ENCODE assay signal across 1 cellular context in the genomic region with DNA sequence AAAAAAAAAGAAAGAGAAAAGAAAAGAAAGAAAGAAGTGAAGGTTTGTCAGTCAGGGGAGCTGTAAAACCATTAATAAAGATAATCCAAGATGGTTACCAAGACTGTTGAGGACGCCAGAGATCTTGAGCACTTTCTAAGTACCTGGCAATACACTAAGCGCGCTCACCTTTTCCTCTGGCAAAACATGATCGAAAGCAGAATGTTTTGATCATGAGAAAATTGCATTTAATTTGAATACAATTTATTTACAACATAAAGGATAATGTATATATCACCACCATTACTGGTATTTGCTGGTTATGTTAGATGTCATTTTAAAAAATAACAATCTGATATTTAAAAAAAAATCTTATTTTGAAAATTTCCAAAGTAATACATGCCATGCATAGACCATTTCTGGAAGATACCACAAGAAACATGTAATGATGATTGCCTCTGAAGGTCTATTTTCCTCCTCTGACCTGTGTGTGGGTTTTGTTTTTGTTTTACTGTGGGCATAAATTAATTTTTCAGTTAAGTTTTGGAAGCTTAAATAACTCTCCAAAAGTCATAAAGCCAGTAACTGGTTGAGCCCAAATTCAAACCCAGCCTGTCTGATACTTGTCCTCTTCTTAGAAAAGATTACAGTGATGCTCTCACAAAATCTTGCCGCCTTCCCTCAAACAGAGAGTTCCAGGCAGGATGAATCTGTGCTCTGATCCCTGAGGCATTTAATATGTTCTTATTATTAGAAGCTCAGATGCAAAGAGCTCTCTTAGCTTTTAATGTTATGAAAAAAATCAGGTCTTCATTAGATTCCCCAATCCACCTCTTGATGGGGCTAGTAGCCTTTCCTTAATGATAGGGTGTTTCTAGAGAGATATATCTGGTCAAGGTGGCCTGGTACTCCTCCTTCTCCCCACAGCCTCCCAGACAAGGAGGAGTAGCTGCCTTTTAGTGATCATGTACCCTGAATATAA.
TF ChIP-seq lines count a peak whose summit lies in the region.

No MANE protein-coding gene starts in this region.

TF ChIP-seq in H1, 55 proteins besides CTCF, POLR2A, EP300 and RAD21:
- TF ChIP-seq, protein P1, sequence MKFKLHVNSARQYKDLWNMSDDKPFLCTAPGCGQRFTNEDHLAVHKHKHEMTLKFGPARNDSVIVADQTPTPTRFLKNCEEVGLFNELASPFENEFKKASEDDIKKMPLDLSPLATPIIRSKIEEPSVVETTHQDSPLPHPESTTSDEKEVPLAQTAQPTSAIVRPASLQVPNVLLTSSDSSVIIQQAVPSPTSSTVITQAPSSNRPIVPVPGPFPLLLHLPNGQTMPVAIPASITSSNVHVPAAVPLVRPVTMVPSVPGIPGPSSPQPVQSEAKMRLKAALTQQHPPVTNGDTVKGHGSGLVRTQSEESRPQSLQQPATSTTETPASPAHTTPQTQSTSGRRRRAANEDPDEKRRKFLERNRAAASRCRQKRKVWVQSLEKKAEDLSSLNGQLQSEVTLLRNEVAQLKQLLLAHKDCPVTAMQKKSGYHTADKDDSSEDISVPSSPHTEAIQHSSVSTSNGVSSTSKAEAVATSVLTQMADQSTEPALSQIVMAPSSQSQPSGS (IDR thresholded peaks at IDR 0.05; ENCODE audit: low read length), result no peak
- TF ChIP-seq, protein P2, sequence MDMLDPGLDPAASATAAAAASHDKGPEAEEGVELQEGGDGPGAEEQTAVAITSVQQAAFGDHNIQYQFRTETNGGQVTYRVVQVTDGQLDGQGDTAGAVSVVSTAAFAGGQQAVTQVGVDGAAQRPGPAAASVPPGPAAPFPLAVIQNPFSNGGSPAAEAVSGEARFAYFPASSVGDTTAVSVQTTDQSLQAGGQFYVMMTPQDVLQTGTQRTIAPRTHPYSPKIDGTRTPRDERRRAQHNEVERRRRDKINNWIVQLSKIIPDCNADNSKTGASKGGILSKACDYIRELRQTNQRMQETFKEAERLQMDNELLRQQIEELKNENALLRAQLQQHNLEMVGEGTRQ (IDR thresholded peaks at IDR 0.05; ENCODE audit: low read length), result no peak
- TF ChIP-seq SP4 (IDR thresholded peaks at IDR 0.05; ENCODE audit: low read length) (no peak), GABPA (IDR thresholded peaks at IDR 0.05; ENCODE audit: borderline replicate concordance, insufficient read depth, low read length) (no peak), SAP30 (IDR thresholded peaks at IDR 0.05; ENCODE audit: insufficient read depth, insufficient replicate concordance, low read length) (no peak), SP2 (IDR thresholded peaks at IDR 0.05; ENCODE audit: low read length) (no peak), SIRT6 (IDR thresholded peaks at IDR 0.05; ENCODE audit: low read length) (no peak), BACH1 (IDR thresholded peaks at IDR 0.05; ENCODE audit: low read length) (no peak), SIN3A (conservative IDR thresholded peaks at IDR 0.05 in 1 of 2, IDR thresholded peaks at IDR 0.05 in 1 of 2; ENCODE audit: low read depth in 1 of 2, low read length in 2 of 2) (no peak)
- TF ChIP-seq, protein P3, sequence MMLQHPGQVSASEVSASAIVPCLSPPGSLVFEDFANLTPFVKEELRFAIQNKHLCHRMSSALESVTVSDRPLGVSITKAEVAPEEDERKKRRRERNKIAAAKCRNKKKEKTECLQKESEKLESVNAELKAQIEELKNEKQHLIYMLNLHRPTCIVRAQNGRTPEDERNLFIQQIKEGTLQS (IDR thresholded peaks at IDR 0.05; ENCODE audit: insufficient read depth, low read depth, low read length), result no peak
- TF ChIP-seq, protein P4, sequence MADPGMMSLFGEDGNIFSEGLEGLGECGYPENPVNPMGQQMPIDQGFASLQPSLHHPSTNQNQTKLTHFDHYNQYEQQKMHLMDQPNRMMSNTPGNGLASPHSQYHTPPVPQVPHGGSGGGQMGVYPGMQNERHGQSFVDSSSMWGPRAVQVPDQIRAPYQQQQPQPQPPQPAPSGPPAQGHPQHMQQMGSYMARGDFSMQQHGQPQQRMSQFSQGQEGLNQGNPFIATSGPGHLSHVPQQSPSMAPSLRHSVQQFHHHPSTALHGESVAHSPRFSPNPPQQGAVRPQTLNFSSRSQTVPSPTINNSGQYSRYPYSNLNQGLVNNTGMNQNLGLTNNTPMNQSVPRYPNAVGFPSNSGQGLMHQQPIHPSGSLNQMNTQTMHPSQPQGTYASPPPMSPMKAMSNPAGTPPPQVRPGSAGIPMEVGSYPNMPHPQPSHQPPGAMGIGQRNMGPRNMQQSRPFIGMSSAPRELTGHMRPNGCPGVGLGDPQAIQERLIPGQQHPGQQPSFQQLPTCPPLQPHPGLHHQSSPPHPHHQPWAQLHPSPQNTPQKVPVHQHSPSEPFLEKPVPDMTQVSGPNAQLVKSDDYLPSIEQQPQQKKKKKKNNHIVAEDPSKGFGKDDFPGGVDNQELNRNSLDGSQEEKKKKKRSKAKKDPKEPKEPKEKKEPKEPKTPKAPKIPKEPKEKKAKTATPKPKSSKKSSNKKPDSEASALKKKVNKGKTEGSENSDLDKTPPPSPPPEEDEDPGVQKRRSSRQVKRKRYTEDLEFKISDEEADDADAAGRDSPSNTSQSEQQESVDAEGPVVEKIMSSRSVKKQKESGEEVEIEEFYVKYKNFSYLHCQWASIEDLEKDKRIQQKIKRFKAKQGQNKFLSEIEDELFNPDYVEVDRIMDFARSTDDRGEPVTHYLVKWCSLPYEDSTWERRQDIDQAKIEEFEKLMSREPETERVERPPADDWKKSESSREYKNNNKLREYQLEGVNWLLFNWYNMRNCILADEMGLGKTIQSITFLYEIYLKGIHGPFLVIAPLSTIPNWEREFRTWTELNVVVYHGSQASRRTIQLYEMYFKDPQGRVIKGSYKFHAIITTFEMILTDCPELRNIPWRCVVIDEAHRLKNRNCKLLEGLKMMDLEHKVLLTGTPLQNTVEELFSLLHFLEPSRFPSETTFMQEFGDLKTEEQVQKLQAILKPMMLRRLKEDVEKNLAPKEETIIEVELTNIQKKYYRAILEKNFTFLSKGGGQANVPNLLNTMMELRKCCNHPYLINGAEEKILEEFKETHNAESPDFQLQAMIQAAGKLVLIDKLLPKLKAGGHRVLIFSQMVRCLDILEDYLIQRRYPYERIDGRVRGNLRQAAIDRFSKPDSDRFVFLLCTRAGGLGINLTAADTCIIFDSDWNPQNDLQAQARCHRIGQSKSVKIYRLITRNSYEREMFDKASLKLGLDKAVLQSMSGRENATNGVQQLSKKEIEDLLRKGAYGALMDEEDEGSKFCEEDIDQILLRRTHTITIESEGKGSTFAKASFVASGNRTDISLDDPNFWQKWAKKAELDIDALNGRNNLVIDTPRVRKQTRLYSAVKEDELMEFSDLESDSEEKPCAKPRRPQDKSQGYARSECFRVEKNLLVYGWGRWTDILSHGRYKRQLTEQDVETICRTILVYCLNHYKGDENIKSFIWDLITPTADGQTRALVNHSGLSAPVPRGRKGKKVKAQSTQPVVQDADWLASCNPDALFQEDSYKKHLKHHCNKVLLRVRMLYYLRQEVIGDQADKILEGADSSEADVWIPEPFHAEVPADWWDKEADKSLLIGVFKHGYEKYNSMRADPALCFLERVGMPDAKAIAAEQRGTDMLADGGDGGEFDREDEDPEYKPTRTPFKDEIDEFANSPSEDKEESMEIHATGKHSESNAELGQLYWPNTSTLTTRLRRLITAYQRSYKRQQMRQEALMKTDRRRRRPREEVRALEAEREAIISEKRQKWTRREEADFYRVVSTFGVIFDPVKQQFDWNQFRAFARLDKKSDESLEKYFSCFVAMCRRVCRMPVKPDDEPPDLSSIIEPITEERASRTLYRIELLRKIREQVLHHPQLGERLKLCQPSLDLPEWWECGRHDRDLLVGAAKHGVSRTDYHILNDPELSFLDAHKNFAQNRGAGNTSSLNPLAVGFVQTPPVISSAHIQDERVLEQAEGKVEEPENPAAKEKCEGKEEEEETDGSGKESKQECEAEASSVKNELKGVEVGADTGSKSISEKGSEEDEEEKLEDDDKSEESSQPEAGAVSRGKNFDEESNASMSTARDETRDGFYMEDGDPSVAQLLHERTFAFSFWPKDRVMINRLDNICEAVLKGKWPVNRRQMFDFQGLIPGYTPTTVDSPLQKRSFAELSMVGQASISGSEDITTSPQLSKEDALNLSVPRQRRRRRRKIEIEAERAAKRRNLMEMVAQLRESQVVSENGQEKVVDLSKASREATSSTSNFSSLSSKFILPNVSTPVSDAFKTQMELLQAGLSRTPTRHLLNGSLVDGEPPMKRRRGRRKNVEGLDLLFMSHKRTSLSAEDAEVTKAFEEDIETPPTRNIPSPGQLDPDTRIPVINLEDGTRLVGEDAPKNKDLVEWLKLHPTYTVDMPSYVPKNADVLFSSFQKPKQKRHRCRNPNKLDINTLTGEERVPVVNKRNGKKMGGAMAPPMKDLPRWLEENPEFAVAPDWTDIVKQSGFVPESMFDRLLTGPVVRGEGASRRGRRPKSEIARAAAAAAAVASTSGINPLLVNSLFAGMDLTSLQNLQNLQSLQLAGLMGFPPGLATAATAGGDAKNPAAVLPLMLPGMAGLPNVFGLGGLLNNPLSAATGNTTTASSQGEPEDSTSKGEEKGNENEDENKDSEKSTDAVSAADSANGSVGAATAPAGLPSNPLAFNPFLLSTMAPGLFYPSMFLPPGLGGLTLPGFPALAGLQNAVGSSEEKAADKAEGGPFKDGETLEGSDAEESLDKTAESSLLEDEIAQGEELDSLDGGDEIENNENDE (IDR thresholded peaks at IDR 0.05; ENCODE audit: insufficient replicate concordance, low read length), result no peak
TF ChIP-seq in H1: peak in this region for 0.
